Comparison of ENCODE assay signal across 6 cellular contexts in the genomic region with DNA sequence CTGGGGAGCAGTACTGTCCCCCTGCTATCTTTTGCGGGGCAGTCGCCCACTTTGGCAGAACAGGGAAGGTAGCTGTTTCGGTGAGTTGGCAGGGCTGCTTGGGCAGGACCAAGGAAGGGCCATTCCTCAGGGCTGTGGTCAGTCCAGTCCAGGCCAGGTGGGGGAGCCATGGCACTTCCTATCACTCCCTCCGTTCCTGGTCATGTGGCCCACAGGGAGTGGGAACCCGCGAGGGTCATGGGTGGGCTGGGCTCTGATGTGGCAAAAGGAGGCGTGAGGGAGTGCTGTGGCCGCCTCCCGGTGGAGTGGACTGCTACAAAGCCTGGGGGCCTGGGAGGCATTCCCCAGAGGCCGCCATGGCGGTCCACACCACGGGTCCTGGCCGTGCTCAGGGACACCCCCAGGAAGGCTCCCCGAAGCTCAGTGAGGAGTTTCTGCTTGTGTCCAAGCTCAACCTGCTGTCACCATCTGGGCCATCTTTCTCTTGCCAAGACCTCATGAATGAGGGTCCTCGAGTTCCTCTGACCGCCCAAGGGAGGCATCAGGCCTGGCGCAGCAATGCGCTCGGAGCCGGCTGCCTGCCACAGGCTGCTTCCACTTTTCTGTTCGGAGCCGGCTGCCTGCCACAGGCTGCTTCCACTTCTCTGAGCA. TPM values are rescaled to one million over a fixed set of nuclear protein-coding genes. Genes with fewer than 3 reads are reported as not detected.
DNase-seq lines count a peak whose midpoint lies in the region; ATAC-seq and TF ChIP-seq lines count a peak whose summit lies in the region.

No MANE protein-coding gene starts in this region.

- H3K4me3 ChIP-seq in AG04449 (ENCODE audit: low read depth, low read length) (no peak overlapping the region), RWPE2 (ENCODE audit: severe bottlenecking) (no peak overlapping the region), left ventricle myocardium inferior (no peak overlapping the region)

- no peak for DNase-seq in AG04449 (ENCODE audit: low read depth, low spot score)
- DNase-seq in RWPE2 (ENCODE audit: low spot score) = no peak
- DNase-seq in left ventricle myocardium inferior = no peak
- DNase-seq in NOMO-1 treated with DMSO at 0.1 percent for 48 hours (lab: John Stamatoyannopoulos, UW; ENCODE audit: unreplicated experiment) = no peak

- peaks cover 48% of the 10 kb centered on the region for H3K36me3 ChIP-seq in RWPE2 (ENCODE audit: low read depth)
- peaks cover 52% of the 10 kb centered on the region for H3K36me3 ChIP-seq in left ventricle myocardium inferior

- H3K27ac ChIP-seq in RWPE2 (ENCODE audit: poor library complexity, severe bottlenecking) (no peak overlapping the region), left ventricle myocardium inferior (replicated peaks) (no peak overlapping the region)

- peak; percentile 37 for TF ChIP-seq CTCF in AG04449 (IDR thresholded peaks at IDR 0.05; ENCODE audit: insufficient read depth, low read length, missing control alignments)
- TF ChIP-seq CTCF in RWPE2 (IDR thresholded peaks at IDR 0.05; ENCODE audit: poor library complexity, severe bottlenecking) = no peak
- peak; percentile 11 for TF ChIP-seq CTCF in left ventricle myocardium inferior (IDR thresholded peaks at IDR 0.05; ENCODE audit: borderline replicate concordance)

- H3K9me3 ChIP-seq in RWPE2 (ENCODE audit: severe bottlenecking) (no peaks in the 10 kb centered on the region), left ventricle myocardium inferior (replicated peaks) (no peaks in the 10 kb centered on the region)

- H3K27me3 ChIP-seq in RWPE2 (ENCODE audit: insufficient read depth, poor library complexity, severe bottlenecking) (no peaks in the 10 kb centered on the region), left ventricle myocardium inferior (ENCODE audit: low read depth) (no peaks in the 10 kb centered on the region)

- H3K4me1 ChIP-seq in RWPE2 (ENCODE audit: insufficient read depth, poor library complexity, severe bottlenecking) (no peaks in the 10 kb centered on the region), left ventricle myocardium inferior (no peaks in the 10 kb centered on the region)

- intact Hi-C loops in left ventricle myocardium inferior (cut with micrococcal nuclease) = no loop called here

- ATAC-seq in RWPE2 (ENCODE audit: low read depth) (peak; percentile 36; the same call in 1 of the 3 replicates), GM21825 (IDR thresholded peaks at IDR 0.05; ENCODE audit: unreplicated experiment) (no peak), GM18870 (IDR thresholded peaks at IDR 0.05; ENCODE audit: unreplicated experiment) (no peak)

- CTCF ChIA-PET in AG04449 (lab: Yijun Ruan, JAX) = interaction anchor here (1.2 to 1.6 kb wide), 4 partner anchors 12 to 80 kb away, joined by 3 to 7 read pairs (median 5); a partner anchor contains a TSS

- POLR2A ChIA-PET in AG04449 (lab: Yijun Ruan, JAX) = no interaction called here

RNA-seq across cellular contexts. Expression of a gene that starts 11.9 kb away (rescaled TPM):
- total RNA-seq in left ventricle myocardium inferior = 54.2 TPM

RNA-seq across cellular contexts. Expression of a gene that starts 27.0 kb away (rescaled TPM):
- total RNA-seq in left ventricle myocardium inferior = 41.4 TPM

RNA-seq across cellular contexts. Expression of a gene that starts 56.0 kb away (rescaled TPM):
- total RNA-seq in left ventricle myocardium inferior = 33.0 TPM

RNA-seq across cellular contexts. Expression of a gene that starts 56.3 kb away (rescaled TPM):
- 226 TPM for total RNA-seq in left ventricle myocardium inferior
